24 cellular contexts compared by ENCODE assay signal in genomic region chr6:166687070-166687469, GRCh38.
"Had no signal": no experiment of that assay in that cellular context is flagged by ENCODE, and none has a peak within 500 bp of the region (broad histone marks: within the 10 kb centered on the region; RNA-seq: fewer than 3 reads in every experiment).

No MANE protein-coding gene starts in this region.

- DNase-seq: activated CD4-positive, alpha-beta T cell treated with anti-CD3 and anti-CD28 coated beads for 48 hours; activated CD4-positive, alpha-beta T cell treated with anti-CD3 and anti-CD28 coated beads, Interleukin-2, amount 50 U/mL, for 48 hours; activated CD8-positive, alpha-beta memory T cell treated with anti-CD3 and anti-CD28 coated beads for 24 hours; activated gamma-delta T cell; activated naive CD4-positive, alpha-beta T cell treated with anti-CD3 and anti-CD28 coated beads, Interleukin-2, amount 10 ng/mL, durations not matched to agents 7 days and 5 days; activated naive CD8-positive, alpha-beta T cell treated with anti-CD3 and anti-CD28 coated beads, Interleukin-2, amount 10 ng/mL, durations not matched to agents 7 days and 5 days; dorsolateral prefrontal cortex; effector memory CD4-positive, alpha-beta T cell; glutamatergic neuron; kidney; left colon; natural killer cell; ovary; right lobe of liver; stimulated activated CD4-positive, alpha-beta T cell treated with anti-CD3 and anti-CD28 coated beads, Interleukin-2, amount 100 ng/mL, for 48 hours; T-helper 9 cell; trophoblast cell; uterus; WERI-Rb-1 had no signal

- H3K9me3 ChIP-seq: ascending aorta, ovary, right lobe of liver, thoracic aorta, uterus had no signal

- H3K4me3 ChIP-seq: ascending aorta, cardiac muscle cell, coronary artery, dorsolateral prefrontal cortex, ovary, right lobe of liver, thoracic aorta, uterus had no signal

- H3K27ac ChIP-seq: ascending aorta, cardiac muscle cell, coronary artery, dorsolateral prefrontal cortex, ovary, right lobe of liver, thoracic aorta, uterus, WERI-Rb-1 had no signal

- H3K27me3 ChIP-seq: ascending aorta, cardiac muscle cell, dorsolateral prefrontal cortex, ovary, right lobe of liver, uterus had no signal

- ATAC-seq: activated CD4-positive, CD25-positive, alpha-beta regulatory T cell treated with anti-CD3 and anti-CD28 coated beads, Interleukin-2, amount 50 U/mL, for 24 hours; left colon; natural killer cell had no signal

- H3K36me3 ChIP-seq: ascending aorta, cardiac muscle cell, ovary, right lobe of liver, thoracic aorta, uterus, WERI-Rb-1 had no signal

- H3K4me1 ChIP-seq: right lobe of liver, uterus had no signal
